In the genomic region with DNA sequence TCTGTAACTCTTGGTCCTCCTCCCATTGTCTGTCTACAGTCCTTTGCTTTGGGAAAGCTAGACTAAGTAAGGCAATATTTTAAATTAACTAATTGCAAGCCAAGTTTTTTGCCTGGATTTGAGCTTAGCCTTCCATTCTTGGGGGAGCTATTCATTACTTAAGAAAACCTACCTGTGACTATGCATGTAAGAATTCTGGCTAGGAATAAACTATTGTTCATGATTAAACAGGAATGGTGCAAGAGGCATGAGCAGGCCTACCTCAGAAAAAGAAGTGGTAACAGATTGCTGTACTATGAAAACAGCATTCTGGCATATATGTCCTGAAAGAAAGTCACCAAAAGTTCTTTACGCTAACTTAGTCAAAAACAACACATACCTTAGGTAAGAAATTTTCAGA, we compare ENCODE assay signal across 20 cellular contexts.
DNase-seq lines count a peak whose midpoint lies in the region; FAIRE-seq and TF ChIP-seq lines count a peak whose summit lies in the region.
"Had no signal": no experiment of that assay in that cellular context is flagged by ENCODE, and none has a peak within 500 bp of the region (broad histone marks: within the 10 kb centered on the region; RNA-seq: fewer than 3 reads in every experiment).

No MANE protein-coding gene starts in this region.

- no peak for FAIRE-seq in bronchial epithelial cell (lab: Jason Lieb, UNC)
- FAIRE-seq: G401.6, GM12891, GM18507 had no signal

- no peaks in the 10 kb centered on the region for H3K27me3 ChIP-seq in bronchial epithelial cell (ENCODE audit: control insufficient read depth, insufficient read depth, low read length)
- H3K27me3 ChIP-seq: BLaER1 had no signal

- no peaks in the 10 kb centered on the region for H3K36me3 ChIP-seq in bronchial epithelial cell (ENCODE audit: control insufficient read depth, insufficient read depth, low read length)
- H3K36me3 ChIP-seq: BLaER1 had no signal

- TF ChIP-seq CTCF in bronchial epithelial cell (IDR thresholded peaks at IDR 0.05; ENCODE audit: insufficient read depth, low read length, severe bottlenecking) (no peak), fibroblast of pulmonary artery (IDR thresholded peaks at IDR 0.05; ENCODE audit: low read length, missing control alignments) (no peak)

- H3K4me3 ChIP-seq in bronchial epithelial cell (ENCODE audit: low read depth, low read length) (no peak overlapping the region), fibroblast of pulmonary artery (replicated peaks; ENCODE audit: low read depth, low read length) (no peak overlapping the region)
- H3K4me3 ChIP-seq: BLaER1 had no signal

- DNase-seq in ELR (ENCODE audit: low read depth) (peak; percentile 15), bronchial epithelial cell (ENCODE audit: low read depth) (peak; percentile 78), fibroblast of pulmonary artery (ENCODE audit: low read depth) (peak; percentile 29), kidney tubule cell (ENCODE audit: low spot score) (peak; percentile 66), hepatic stellate cell (ENCODE audit: low spot score) (no peak), ecto neural progenitor cell (ENCODE audit: low spot score) (no peak), HCEC 1CT (no peak)
- DNase-seq: 8988T; CD4-positive, alpha-beta memory T cell; COR-L47; DMS 273 treated with DMSO at 0.1 percent for 48 hours; DMS53; DND-41; EL; GOT3; H7 had no signal

Comparison
In these comparisons a context has a peak if more than half of its experiments do, and no peak if none do; other contexts are left out.
1. DNase-seq: peak in ELR (single experiment), bronchial epithelial cell (single experiment), fibroblast of pulmonary artery (single experiment) and kidney tubule cell (single experiment); none in hepatic stellate cell (single experiment), ecto neural progenitor cell (single experiment) and HCEC 1CT (single experiment).